Comparison of ENCODE assay signal across 8 cellular contexts in genomic region chr2:54524236-54524991, GRCh38.
DNase-seq lines count a peak whose midpoint lies in the region; ATAC-seq and TF ChIP-seq lines count a peak whose summit lies in the region.

No MANE protein-coding gene starts in this region.

- peak overlapping the region; percentile 33 for H3K27ac Mint-ChIP-seq in mesothelial cell of epicardium
- H3K27ac Mint-ChIP-seq in natural killer cell treated with Interleukin-12 subunit alpha and Interleukin-12 subunit beta and Interleukin-15 and Interleukin-18, amount 100 ng/mL, for 72 hours: no peak overlapping the region

- no peak overlapping the region for H3K4me3 ChIP-seq in KMS-11 (IDR thresholded peaks at IDR 0.05; ENCODE audit: insufficient read depth, low read depth, low read length)
- peak overlapping the region; percentile 39 for H3K4me3 ChIP-seq in adipocyte (ENCODE audit: low read length)

- peaks cover 26% of the 10 kb centered on the region for H3K36me3 Mint-ChIP-seq in mesothelial cell of epicardium
- H3K36me3 Mint-ChIP-seq in natural killer cell treated with Interleukin-12 subunit alpha and Interleukin-12 subunit beta and Interleukin-15 and Interleukin-18, amount 100 ng/mL, for 72 hours: no peaks in the 10 kb centered on the region

- H3K9me3 ChIP-seq in adipocyte (ENCODE audit: control insufficient read depth, low read length): no peaks in the 10 kb centered on the region

- ATAC-seq in GM21381 (IDR thresholded peaks at IDR 0.05; ENCODE audit: unreplicated experiment): peak; percentile 66
- no peak for ATAC-seq in natural killer cell treated with Interleukin-12 subunit alpha and Interleukin-12 subunit beta and Interleukin-15 and Interleukin-18, amount 100 ng/mL, for 72 hours

- H3K9ac ChIP-seq in KMS-11: peak overlapping the region; percentile 45; the same call in 1 of the 2 replicates
- peak overlapping the region; percentile 44 for H3K9ac ChIP-seq in adipocyte (ENCODE audit: low read length)

- H3K4me1 Mint-ChIP-seq in mesothelial cell of epicardium: peaks cover 36% of the 10 kb centered on the region
- H3K4me1 Mint-ChIP-seq in natural killer cell treated with Interleukin-12 subunit alpha and Interleukin-12 subunit beta and Interleukin-15 and Interleukin-18, amount 100 ng/mL, for 72 hours (ENCODE audit: low read depth in 2 of 2): peaks cover 5 to 8% of the 10 kb centered on the region in 2 donors

- H3K4me2 ChIP-seq in KMS-11: peak overlapping the region; percentile 75

- peaks cover 25% of the 10 kb centered on the region for H3K79me2 ChIP-seq in KMS-11 (ENCODE audit: insufficient read depth, low read depth)

- H3K27me3 ChIP-seq in KMS-11 (ENCODE audit: insufficient read depth, low read depth): no peaks in the 10 kb centered on the region
- no peaks in the 10 kb centered on the region for H3K27me3 ChIP-seq in adipocyte (replicated peaks; ENCODE audit: control insufficient read depth, insufficient read depth, low read length)

- H4K20me1 ChIP-seq in KMS-11 (ENCODE audit: insufficient read depth): no peaks in the 10 kb centered on the region

- no peak for TF ChIP-seq CTCF in KMS-11 (conservative IDR thresholded peaks at IDR 0.05; ENCODE audit: low read depth, low read length)
- no peak for TF ChIP-seq CTCF in mesothelial cell of epicardium (IDR thresholded peaks at IDR 0.05; ENCODE audit: unreplicated experiment)

- no peaks in the 10 kb centered on the region for H3K36me3 ChIP-seq in KMS-11 (ENCODE audit: insufficient read depth)
- peaks cover 35% of the 10 kb centered on the region for H3K36me3 ChIP-seq in adipocyte (ENCODE audit: control insufficient read depth, insufficient read depth, low read length, severe bottlenecking)

- H3K4me3 Mint-ChIP-seq in mesothelial cell of epicardium: no peak overlapping the region
- H3K4me3 Mint-ChIP-seq in natural killer cell treated with Interleukin-12 subunit alpha and Interleukin-12 subunit beta and Interleukin-15 and Interleukin-18, amount 100 ng/mL, for 72 hours: no peak overlapping the region

- H3K4me1 ChIP-seq in KMS-11 (ENCODE audit: low read depth, poor library complexity, severe bottlenecking) (peaks cover 75% of the 10 kb centered on the region), adipocyte (ENCODE audit: control insufficient read depth, insufficient read depth, low read length) (peaks cover 21% of the 10 kb centered on the region)

- peak overlapping the region; percentile 31 for H2AFZ ChIP-seq in KMS-11 (ENCODE audit: low read depth)

- H3K9me3 Mint-ChIP-seq in mesothelial cell of epicardium: peaks cover 2% of the 10 kb centered on the region
- H3K9me3 Mint-ChIP-seq in natural killer cell treated with Interleukin-12 subunit alpha and Interleukin-12 subunit beta and Interleukin-15 and Interleukin-18, amount 100 ng/mL, for 72 hours: no peaks in the 10 kb centered on the region

- DNase-seq in GDM1 (lab: John Stamatoyannopoulos, UW) (peak; percentile 36), adipocyte (ENCODE audit: low read depth) (peak; percentile 60), mesothelial cell of epicardium (ENCODE audit: low spot score in 2 of 2, unreplicated experiment in 2 of 2) (no peak), OCI-M1 (lab: John Stamatoyannopoulos, UW) (no peak), NCI-H82 treated with DMSO at 0.1 percent for 48 hours (lab: John Stamatoyannopoulos, UW; ENCODE audit: unreplicated experiment) (no peak)
- DNase-seq in natural killer cell treated with Interleukin-12 subunit alpha and Interleukin-12 subunit beta and Interleukin-15 and Interleukin-18, amount 100 ng/mL, for 72 hours (ENCODE audit: low spot score): no peak

- no peaks in the 10 kb centered on the region for H3K27me3 Mint-ChIP-seq in mesothelial cell of epicardium (ENCODE audit: low read depth)
- peaks cover 5 to 6% of the 10 kb centered on the region in 2 donors for H3K27me3 Mint-ChIP-seq in natural killer cell treated with Interleukin-12 subunit alpha and Interleukin-12 subunit beta and Interleukin-15 and Interleukin-18, amount 100 ng/mL, for 72 hours

- peak overlapping the region; percentile 78 for H3K27ac ChIP-seq in KMS-11

Comparison
In these comparisons a context has a peak if more than half of its experiments do, and no peak if none do; other contexts are left out.
1. DNase-seq: peak in GDM1 (single experiment) and adipocyte (single experiment); none in mesothelial cell of epicardium (0 of 2), natural killer cell treated with Interleukin-12 subunit alpha and Interleukin-12 subunit beta and Interleukin-15 and Interleukin-18, amount 100 ng/mL, for 72 hours (single experiment), OCI-M1 (single experiment) and NCI-H82 treated with DMSO at 0.1 percent for 48 hours (single experiment).